Comparison of ENCODE assay signal across 1 cellular context in the genomic region with DNA sequence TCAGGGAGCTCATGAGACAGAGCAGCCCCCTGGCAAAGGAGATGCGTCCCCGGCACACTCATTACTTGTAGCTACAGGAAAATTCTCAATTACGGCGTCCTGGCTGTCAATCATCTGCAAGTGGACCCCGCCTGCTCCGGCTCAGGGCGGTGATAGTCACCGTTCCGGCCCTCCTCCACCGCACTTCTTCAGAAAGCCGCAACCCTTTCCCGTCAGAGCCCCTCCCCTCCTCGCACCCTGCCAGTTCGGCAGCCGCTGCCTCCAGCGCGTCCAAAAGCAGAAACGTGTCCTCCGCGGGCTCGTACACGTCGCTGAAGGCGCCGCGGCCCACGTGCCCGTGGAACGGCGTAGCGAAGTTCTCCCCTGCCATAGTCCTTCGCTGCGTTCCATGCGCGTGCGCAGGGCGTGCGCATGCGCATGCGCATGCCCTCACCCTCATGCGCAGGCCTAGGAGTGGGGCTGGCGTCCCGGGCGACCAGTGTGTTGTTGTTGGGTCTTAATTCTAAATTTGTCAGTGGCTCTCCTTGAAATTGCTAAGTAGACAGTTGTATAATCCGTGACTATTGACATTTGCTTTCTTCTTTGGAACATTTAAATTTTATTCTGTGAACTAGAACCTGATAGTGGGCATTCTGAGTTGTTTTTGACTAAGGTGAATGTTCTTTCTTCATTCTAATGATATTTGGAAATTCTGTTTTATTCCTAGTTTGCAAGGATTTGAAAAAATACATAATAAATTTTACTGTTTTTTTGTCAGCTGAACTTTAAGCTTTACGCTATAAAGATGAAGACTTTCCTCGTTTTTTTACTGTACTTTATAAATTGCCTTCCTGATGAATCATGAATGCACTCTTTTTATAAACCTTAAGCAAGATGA.
TF ChIP-seq lines count a peak whose summit lies in the region.

No MANE protein-coding gene starts in this region.

TF ChIP-seq in K562, 482 proteins besides CTCF, POLR2A, EP300 and RAD21 (continued from another document and continues in another):
- TF ChIP-seq ZC3H4 (CRISPR knock-in tag; IDR thresholded peaks at IDR 0.05; ENCODE audit: borderline replicate concordance) (no peak), STAT5A (IDR thresholded peaks at IDR 0.05; ENCODE audit: borderline replicate concordance, low read length) (no peak), BRF2 (IDR thresholded peaks at IDR 0.05; ENCODE audit: borderline replicate concordance, insufficient read depth, insufficient read length) (no peak), ZNF41 (CRISPR knock-in tag; conservative IDR thresholded peaks at IDR 0.05) (peak; percentile 78), EGR1 (conservative IDR thresholded peaks at IDR 0.05) (peak; percentile 50), ZNF165 (CRISPR knock-in tag; IDR thresholded peaks at IDR 0.05; ENCODE audit: borderline replicate concordance) (peak; percentile 85; the same call in 1 of the 2 replicates), L3MBTL2 (IDR thresholded peaks at IDR 0.05) (peak; percentile 100), SMAD1 (IDR thresholded peaks at IDR 0.05; ENCODE audit: low read depth, low read length, partially characterized antibody) (peak; percentile 82), TGIF2 (CRISPR knock-in tag; IDR thresholded peaks at IDR 0.05) (no peak), DPF2 (IDR thresholded peaks at IDR 0.05) (peak; percentile 26; the same call in 1 of the 2 replicates), SREBF2 (CRISPR knock-in tag; IDR thresholded peaks at IDR 0.05) (no peak), ZBTB7A (IDR thresholded peaks at IDR 0.05; ENCODE audit: borderline replicate concordance, control insufficient read depth, low read depth, low read length) (peak; percentile 38; the same call in 1 of the 2 replicates), CTBP1 (IDR thresholded peaks at IDR 0.05; ENCODE audit: borderline replicate concordance) (peak; percentile 87), TEAD1 (CRISPR knock-in tag; IDR thresholded peaks at IDR 0.05) (peak; percentile 18 to 94; a peak in 2 of 4 replicates), POLR3G (IDR thresholded peaks at IDR 0.05; ENCODE audit: extremely low read depth, insufficient read length, insufficient replicate concordance) (no peak), HNRNPUL1 (IDR thresholded peaks at IDR 0.05; ENCODE audit: low read length) (no peak), MLX (CRISPR knock-in tag; conservative IDR thresholded peaks at IDR 0.05) (peak; percentile 15 to 97; a peak in 2 of 4 replicates), ZKSCAN3 (CRISPR knock-in tag; IDR thresholded peaks at IDR 0.05) (no peak), ZNF253 (CRISPR knock-in tag; conservative IDR thresholded peaks at IDR 0.05) (no peak), ZNF316 (IDR thresholded peaks at IDR 0.05) (peak; percentile 88), ZFP1 (CRISPR knock-in tag; IDR thresholded peaks at IDR 0.05) (no peak), FOXK1 (CRISPR knock-in tag; IDR thresholded peaks at IDR 0.05; ENCODE audit: borderline replicate concordance) (no peak; the same call in 1 of the 2 replicates), SIRT6 (IDR thresholded peaks at IDR 0.05; ENCODE audit: low read depth, low read length) (no peak), ZNF24 (IDR thresholded peaks at IDR 0.05) (peak; percentile 87), RFX7 (CRISPR knock-in tag; IDR thresholded peaks at IDR 0.05) (peak; percentile 29; the same call in 1 of the 2 replicates), SMAD4 (CRISPR knock-in tag; conservative IDR thresholded peaks at IDR 0.05) (peak; percentile 81; the same call in 1 of the 2 replicates), TAF7 (tag; IDR thresholded peaks at IDR 0.05) (peak; percentile 84), SMAD2 (IDR thresholded peaks at IDR 0.05; ENCODE audit: low read depth, low read length) (no peak), CREM (IDR thresholded peaks at IDR 0.05; ENCODE audit: low read depth) (peak; percentile 88), CHD2 (IDR thresholded peaks at IDR 0.05; ENCODE audit: low read depth, low read length) (no peak), TRIM25 (IDR thresholded peaks at IDR 0.05; ENCODE audit: borderline replicate concordance) (no peak), BRCA1 (IDR thresholded peaks at IDR 0.05) (no peak), BRCA1 (CRISPR knock-in tag; IDR thresholded peaks at IDR 0.05) (no peak), TAL1 (IDR thresholded peaks at IDR 0.05) (no peak), MEF2D (tag; conservative IDR thresholded peaks at IDR 0.05; ENCODE audit: low read depth) (no peak; the same call in 1 of the 2 replicates), TFAP4 (CRISPR knock-in tag; IDR thresholded peaks at IDR 0.05; ENCODE audit: borderline replicate concordance) (peak; percentile 91), JUN (IDR thresholded peaks at IDR 0.05; ENCODE audit: borderline replicate concordance, low read depth, low read length) (peak; percentile 87; the same call in 1 of the 2 replicates), JUN (CRISPR knock-in tag; IDR thresholded peaks at IDR 0.05; ENCODE audit: borderline replicate concordance) (peak; percentile 73; the same call in 1 of the 2 replicates), GABPA (tag; conservative IDR thresholded peaks at IDR 0.05; ENCODE audit: low read depth) (peak; percentile 29), MEF2A (IDR thresholded peaks at IDR 0.05; ENCODE audit: control insufficient read depth, low read depth, low read length) (0 out of 2 replicates have a peak, but pooled peaks have one; percentile 26), SETDB1 (IDR thresholded peaks at IDR 0.05; ENCODE audit: low read length) (peak; percentile 93), CBX3 (IDR thresholded peaks at IDR 0.05; ENCODE audit: borderline replicate concordance in 1 of 2, low read length in 2 of 2) (peak in 1 of 2 experiments; percentile 97; a peak in 2 of 3 replicates), ZBED1 (IDR thresholded peaks at IDR 0.05) (peak; percentile 81; the same call in 1 of the 2 replicates), MTA1 (IDR thresholded peaks at IDR 0.05; ENCODE audit: borderline replicate concordance) (no peak), CTCFL (IDR thresholded peaks at IDR 0.05; ENCODE audit: borderline replicate concordance, insufficient read depth, low read depth, low read length, poor library complexity, severe bottlenecking) (peak; percentile 20), XRCC5 (IDR thresholded peaks at IDR 0.05; ENCODE audit: low read depth, low read length) (no peak)
- TF ChIP-seq, protein P1, sequence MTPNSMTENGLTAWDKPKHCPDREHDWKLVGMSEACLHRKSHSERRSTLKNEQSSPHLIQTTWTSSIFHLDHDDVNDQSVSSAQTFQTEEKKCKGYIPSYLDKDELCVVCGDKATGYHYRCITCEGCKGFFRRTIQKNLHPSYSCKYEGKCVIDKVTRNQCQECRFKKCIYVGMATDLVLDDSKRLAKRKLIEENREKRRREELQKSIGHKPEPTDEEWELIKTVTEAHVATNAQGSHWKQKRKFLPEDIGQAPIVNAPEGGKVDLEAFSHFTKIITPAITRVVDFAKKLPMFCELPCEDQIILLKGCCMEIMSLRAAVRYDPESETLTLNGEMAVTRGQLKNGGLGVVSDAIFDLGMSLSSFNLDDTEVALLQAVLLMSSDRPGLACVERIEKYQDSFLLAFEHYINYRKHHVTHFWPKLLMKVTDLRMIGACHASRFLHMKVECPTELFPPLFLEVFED (CRISPR knock-in tag; conservative IDR thresholded peaks at IDR 0.05): peak; percentile 72
- TF ChIP-seq, protein P2, sequence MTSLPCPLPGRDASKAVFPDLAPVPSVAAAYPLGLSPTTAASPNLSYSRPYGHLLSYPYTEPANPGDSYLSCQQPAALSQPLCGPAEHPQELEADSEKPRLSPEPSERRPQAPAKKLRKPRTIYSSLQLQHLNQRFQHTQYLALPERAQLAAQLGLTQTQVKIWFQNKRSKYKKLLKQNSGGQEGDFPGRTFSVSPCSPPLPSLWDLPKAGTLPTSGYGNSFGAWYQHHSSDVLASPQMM (CRISPR knock-in tag; IDR thresholded peaks at IDR 0.05): no peak
- TF ChIP-seq, protein P3, sequence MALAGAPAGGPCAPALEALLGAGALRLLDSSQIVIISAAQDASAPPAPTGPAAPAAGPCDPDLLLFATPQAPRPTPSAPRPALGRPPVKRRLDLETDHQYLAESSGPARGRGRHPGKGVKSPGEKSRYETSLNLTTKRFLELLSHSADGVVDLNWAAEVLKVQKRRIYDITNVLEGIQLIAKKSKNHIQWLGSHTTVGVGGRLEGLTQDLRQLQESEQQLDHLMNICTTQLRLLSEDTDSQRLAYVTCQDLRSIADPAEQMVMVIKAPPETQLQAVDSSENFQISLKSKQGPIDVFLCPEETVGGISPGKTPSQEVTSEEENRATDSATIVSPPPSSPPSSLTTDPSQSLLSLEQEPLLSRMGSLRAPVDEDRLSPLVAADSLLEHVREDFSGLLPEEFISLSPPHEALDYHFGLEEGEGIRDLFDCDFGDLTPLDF (CRISPR knock-in tag; IDR thresholded peaks at IDR 0.05): peak; percentile 70; the same call in 1 of the 2 replicates
- TF ChIP-seq, protein P4, sequence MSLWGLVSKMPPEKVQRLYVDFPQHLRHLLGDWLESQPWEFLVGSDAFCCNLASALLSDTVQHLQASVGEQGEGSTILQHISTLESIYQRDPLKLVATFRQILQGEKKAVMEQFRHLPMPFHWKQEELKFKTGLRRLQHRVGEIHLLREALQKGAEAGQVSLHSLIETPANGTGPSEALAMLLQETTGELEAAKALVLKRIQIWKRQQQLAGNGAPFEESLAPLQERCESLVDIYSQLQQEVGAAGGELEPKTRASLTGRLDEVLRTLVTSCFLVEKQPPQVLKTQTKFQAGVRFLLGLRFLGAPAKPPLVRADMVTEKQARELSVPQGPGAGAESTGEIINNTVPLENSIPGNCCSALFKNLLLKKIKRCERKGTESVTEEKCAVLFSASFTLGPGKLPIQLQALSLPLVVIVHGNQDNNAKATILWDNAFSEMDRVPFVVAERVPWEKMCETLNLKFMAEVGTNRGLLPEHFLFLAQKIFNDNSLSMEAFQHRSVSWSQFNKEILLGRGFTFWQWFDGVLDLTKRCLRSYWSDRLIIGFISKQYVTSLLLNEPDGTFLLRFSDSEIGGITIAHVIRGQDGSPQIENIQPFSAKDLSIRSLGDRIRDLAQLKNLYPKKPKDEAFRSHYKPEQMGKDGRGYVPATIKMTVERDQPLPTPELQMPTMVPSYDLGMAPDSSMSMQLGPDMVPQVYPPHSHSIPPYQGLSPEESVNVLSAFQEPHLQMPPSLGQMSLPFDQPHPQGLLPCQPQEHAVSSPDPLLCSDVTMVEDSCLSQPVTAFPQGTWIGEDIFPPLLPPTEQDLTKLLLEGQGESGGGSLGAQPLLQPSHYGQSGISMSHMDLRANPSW (CRISPR knock-in tag; IDR thresholded peaks at IDR 0.05): peak; percentile 87; the same call in 1 of the 2 replicates
- TF ChIP-seq, protein P5, sequence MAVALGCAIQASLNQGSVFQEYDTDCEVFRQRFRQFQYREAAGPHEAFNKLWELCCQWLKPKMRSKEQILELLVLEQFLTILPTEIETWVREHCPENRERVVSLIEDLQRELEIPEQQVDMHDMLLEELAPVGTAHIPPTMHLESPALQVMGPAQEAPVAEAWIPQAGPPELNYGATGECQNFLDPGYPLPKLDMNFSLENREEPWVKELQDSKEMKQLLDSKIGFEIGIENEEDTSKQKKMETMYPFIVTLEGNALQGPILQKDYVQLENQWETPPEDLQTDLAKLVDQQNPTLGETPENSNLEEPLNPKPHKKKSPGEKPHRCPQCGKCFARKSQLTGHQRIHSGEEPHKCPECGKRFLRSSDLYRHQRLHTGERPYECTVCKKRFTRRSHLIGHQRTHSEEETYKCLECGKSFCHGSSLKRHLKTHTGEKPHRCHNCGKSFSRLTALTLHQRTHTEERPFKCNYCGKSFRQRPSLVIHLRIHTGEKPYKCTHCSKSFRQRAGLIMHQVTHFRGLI (CRISPR knock-in tag; IDR thresholded peaks at IDR 0.05): no peak
